8 cellular contexts compared by ENCODE assay signal in the genomic region with DNA sequence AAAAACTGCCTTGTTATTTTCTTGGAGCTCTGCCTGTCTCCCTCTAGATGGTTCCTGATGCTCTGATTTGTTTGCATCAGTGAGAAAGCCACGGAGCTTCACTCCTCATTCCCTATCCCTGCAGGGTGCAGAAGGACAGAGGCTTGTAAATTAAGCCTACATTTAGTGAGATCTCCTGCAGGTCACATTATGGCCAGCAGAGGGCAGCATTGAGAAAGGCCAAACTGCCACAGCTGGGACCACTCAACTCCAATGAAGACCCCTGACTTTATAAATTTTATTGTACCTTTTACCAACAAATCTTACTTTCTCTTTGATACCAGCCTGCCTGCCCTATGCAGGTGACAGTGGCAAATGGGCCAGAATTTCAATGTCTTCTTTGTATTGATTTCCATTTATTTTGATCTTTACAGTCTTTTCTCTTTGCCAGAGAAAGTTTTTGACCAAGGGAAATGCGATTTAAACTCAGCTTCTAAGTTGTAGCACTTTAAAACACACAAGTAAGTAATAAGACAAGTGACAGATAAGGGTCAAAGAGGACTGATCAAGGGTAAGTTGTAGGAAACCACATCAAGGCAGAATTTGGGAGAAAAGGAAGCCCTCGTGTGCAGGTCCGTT.
A peak's percentile ranks its signal among the peaks of the same experiment; 100 is the strongest.
DNase-seq lines count a peak whose midpoint lies in the region; ATAC-seq, FAIRE-seq and TF ChIP-seq lines count a peak whose summit lies in the region.

No MANE protein-coding gene starts in this region.

- TF ChIP-seq CTCF in A549 (IDR thresholded peaks at IDR 0.05): peak; percentile 51
- TF ChIP-seq CTCF in GM10266 (IDR thresholded peaks at IDR 0.05; ENCODE audit: control insufficient read depth, insufficient read depth, low read depth, missing control alignments): peak; percentile 90
- TF ChIP-seq CTCF in Panc1 (IDR thresholded peaks at IDR 0.05): peak; percentile 87
- TF ChIP-seq CTCF in astrocyte of the spinal cord (IDR thresholded peaks at IDR 0.05; ENCODE audit: low read depth, low read length): peak; percentile 52
- peak; percentile 71 to 81 (median 72) for TF ChIP-seq CTCF in keratinocyte (optimal IDR thresholded peaks at IDR 0.05 in 1 of 3, IDR thresholded peaks at IDR 0.05 in 1 of 3, conservative IDR thresholded peaks at IDR 0.05 in 1 of 3; ENCODE audit: extremely low read depth in 1 of 3, insufficient read depth in 2 of 3, low read length in 3 of 3)

- no TSS peak for BruUV-seq in Panc1 (replicated peaks; lab: Mats Ljungman, UMichigan)

- H3K4me2 ChIP-seq in A549 (no peak overlapping the region), keratinocyte (ENCODE audit: control insufficient read depth, extremely low read depth, insufficient read depth, low read depth, low read length) (no peak overlapping the region)

- CTCF ChIA-PET in A549 (lab: Yijun Ruan, JAX): interaction anchor here (0.6 to 1.7 kb wide), 8 partner anchors 9 to 1444 kb away, joined by 3 to 5 read pairs (median 3); no protein-coding TSS in a partner anchor
- CTCF ChIA-PET in Panc1 (lab: Charles Lee): no interaction called here

- no peaks in the 10 kb centered on the region for H4K20me1 ChIP-seq in keratinocyte (ENCODE audit: control insufficient read depth, extremely low read depth, insufficient read depth, low read length)

- ATAC-seq in A549 (peak in 1 of 2 experiments; percentile 73; a peak in 3 of 6 replicates), HG02852 (IDR thresholded peaks at IDR 0.05; ENCODE audit: unreplicated experiment) (peak; percentile 91), Panc1 (no peak)

- no peak overlapping the region for H2AFZ ChIP-seq in keratinocyte (ENCODE audit: control insufficient read depth, low read length)

- 4% methylated on average over 4 of the region's 4 CpGs for WGBS in A549 (ENCODE audit: missing lambda C conversion rate)

- no peak for TF ChIP-seq EP300 in A549 (IDR thresholded peaks at IDR 0.05)

- POLR2A ChIA-PET in A549 (lab: Yijun Ruan, JAX): no interaction called here
- POLR2A ChIA-PET in Panc1 (lab: Charles Lee): no interaction called here

- H3K9ac ChIP-seq in keratinocyte (ENCODE audit: control insufficient read depth, extremely low read depth, insufficient read depth, low read length): no peak overlapping the region

- H3K36me3 ChIP-seq in Panc1 (ENCODE audit: control insufficient read depth, insufficient read depth, low read length) (no peaks in the 10 kb centered on the region), keratinocyte (ENCODE audit: control insufficient read depth in 2 of 2, extremely low read depth in 1 of 2, insufficient read depth in 2 of 2, low read length in 2 of 2) (no peaks in the 10 kb centered on the region)

- no peaks in the 10 kb centered on the region for H3K9me1 ChIP-seq in keratinocyte (ENCODE audit: control insufficient read depth, extremely low read depth, insufficient read depth, low read length)

- FAIRE-seq in A549 (lab: Jason Lieb, UNC) (no peak), keratinocyte (lab: Jason Lieb, UNC) (no peak)

- intact Hi-C loops in Panc1 (cut with micrococcal nuclease; ENCODE audit: unreplicated experiment): no loop called here

- H3K27me3 ChIP-seq in Panc1 (ENCODE audit: control insufficient read depth, insufficient read depth, low read length) (no peaks in the 10 kb centered on the region), keratinocyte (ENCODE audit: control insufficient read depth, extremely low read depth, insufficient read depth, low read length) (no peaks in the 10 kb centered on the region)

- no peak overlapping the region for H3K4me3 ChIP-seq in A549
- no peak overlapping the region for H3K4me3 ChIP-seq in Panc1 (ENCODE audit: low read depth in 2 of 2, low read length in 2 of 2)
- no peak overlapping the region for H3K4me3 ChIP-seq in astrocyte of the spinal cord (ENCODE audit: low read depth, low read length)
- H3K4me3 ChIP-seq in keratinocyte (ENCODE audit: control insufficient read depth in 2 of 3, extremely low read depth in 1 of 3, insufficient read depth in 2 of 3, low read depth in 1 of 3, low read length in 3 of 3): no peak overlapping the region

- in situ Hi-C loops in Panc1 (cut with HindIII; ENCODE audit: low pct_unique_long_range_greater_than_20kb, low sequenced_read_pairs) (no loop called here), astrocyte of the spinal cord (cut with HindIII; ENCODE audit: low sequenced_read_pairs) (no loop called here)

- no peaks in the 10 kb centered on the region for H3K79me2 ChIP-seq in keratinocyte (ENCODE audit: control insufficient read depth, insufficient read depth, low read length)

- DNase-seq in A549 (ENCODE audit: low read depth in 1 of 2, low spot score in 1 of 2): peak; percentile 8 to 18
- DNase-seq in GM10266 (ENCODE audit: extremely low spot score): peak; percentile 36
- peak; percentile 13 for DNase-seq in Panc1 (ENCODE audit: low read depth, low spot score)
- DNase-seq in astrocyte of the spinal cord (ENCODE audit: low read depth, low spot score): no peak
- DNase-seq in keratinocyte (ENCODE audit: low read depth, low spot score): no peak
- peak; percentile 40 to 58 for DNase-seq in stimulated activated CD4-positive, alpha-beta T cell treated with anti-CD3 and anti-CD28 coated beads, Interleukin-2, amount 100 ng/mL, for 24 hours
- no peak for DNase-seq in NCI-H226

- H3K9me3 ChIP-seq in A549 (no peaks in the 10 kb centered on the region), Panc1 (ENCODE audit: control insufficient read depth, insufficient read depth, low read depth, low read length) (no peaks in the 10 kb centered on the region), keratinocyte (ENCODE audit: control insufficient read depth, low read depth, low read length) (no peaks in the 10 kb centered on the region)

- H3K4me1 ChIP-seq in A549 (no peaks in the 10 kb centered on the region), Panc1 (ENCODE audit: control insufficient read depth, insufficient read depth, low read length) (no peaks in the 10 kb centered on the region), keratinocyte (ENCODE audit: control insufficient read depth, extremely low read depth, insufficient read depth, low read length) (no peaks in the 10 kb centered on the region)

- TF ChIP-seq POLR2A in A549 (IDR thresholded peaks at IDR 0.05; ENCODE audit: low read length): no peak

- H3K27ac ChIP-seq in A549 (no peak overlapping the region), Panc1 (ENCODE audit: low read length) (no peak overlapping the region), keratinocyte (ENCODE audit: control insufficient read depth, insufficient read depth, low read length) (no peak overlapping the region)

- dilution Hi-C loops in keratinocyte (cut with MboI; ENCODE audit: extremely low pct_ligation_motif_present, low sequenced_read_pairs): no loop called here

- peak in 1 of 2 experiments; percentile 53; a peak in 4 of 5 replicates for TF ChIP-seq RAD21 in A549 (conservative IDR thresholded peaks at IDR 0.05 in 1 of 2, IDR thresholded peaks at IDR 0.05 in 1 of 2)

TF ChIP-seq in A549, 52 proteins besides CTCF, POLR2A, EP300 and RAD21:
- TF ChIP-seq ZC3H11A (IDR thresholded peaks at IDR 0.05): no peak
- peak; percentile 39; the same call in 1 of the 3 replicates for TF ChIP-seq SMC3 (IDR thresholded peaks at IDR 0.05)

Comparison
In these comparisons a context has a peak if more than half of its experiments do, and no peak if none do; other contexts are left out.
1. DNase-seq: peak in A549 (2 of 2), GM10266 (single experiment), Panc1 (single experiment) and stimulated activated CD4-positive, alpha-beta T cell treated with anti-CD3 and anti-CD28 coated beads, Interleukin-2, amount 100 ng/mL, for 24 hours (2 of 2); none in astrocyte of the spinal cord (single experiment), keratinocyte (single experiment) and NCI-H226 (single experiment).
2. Peak in every context shown above with its lines, with median percentiles within 50 percentile points of each other: CTCF ChIP-seq.